Comparison of ENCODE assay signal across 9 cellular contexts in genomic region chr4:48016141-48017107, GRCh38. TPM values are rescaled to one million over a fixed set of nuclear protein-coding genes. Genes with fewer than 3 reads are reported as not detected.
DNase-seq lines count a peak whose midpoint lies in the region; ATAC-seq and TF ChIP-seq lines count a peak whose summit lies in the region.
"Had no signal": no experiment of that assay in that cellular context is flagged by ENCODE, and none has a peak within 500 bp of the region (broad histone marks: within the 10 kb centered on the region; RNA-seq: fewer than 3 reads in every experiment).

Gene CNGA1, minus strand, starts transcription at chr4:48016681. Its CDS starts 63,992 bp downstream, at chr4:47952689.
Gene NIPAL1, plus strand, starts transcription at chr4:48016772. Its CDS starts 68 bp downstream, at chr4:48016840.

- peak within 1 kb of the TSS; percentile 69 for H3K4me3 ChIP-seq in HL-60 (replicated peaks; ENCODE audit: insufficient read depth, low read length)
- peak within 1 kb of the TSS; percentile 35 for H3K4me3 ChIP-seq in mucosa of descending colon

- ATAC-seq in GM21360 (IDR thresholded peaks at IDR 0.05; ENCODE audit: unreplicated experiment) (peak; percentile 88), mucosa of descending colon (peak; percentile 95)

- TF ChIP-seq CTCF in HL-60 (IDR thresholded peaks at IDR 0.05; ENCODE audit: insufficient read depth, low read length) = no peak
- no peak for TF ChIP-seq CTCF in mucosa of descending colon (IDR thresholded peaks at IDR 0.05)

- H3K4me1 ChIP-seq in mucosa of descending colon (ENCODE audit: low read depth) = peaks cover 28% of the 10 kb centered on the region

- peak; percentile 96 for DNase-seq in COLO668 (lab: John Stamatoyannopoulos, UW; ENCODE audit: unreplicated experiment)
- peak; percentile 13 to 44 for DNase-seq in HL-60 (ENCODE audit: low read depth in 1 of 2, low spot score in 1 of 2)
- peak; percentile 43 for DNase-seq in NOMO-1 treated with DMSO at 0.1 percent for 48 hours (lab: John Stamatoyannopoulos, UW; ENCODE audit: unreplicated experiment)
- DNase-seq in activated CD8-positive, alpha-beta memory T cell treated with anti-CD3 and anti-CD28 coated beads, Interleukin-2, amount 50 U/mL, for 4 hours = peak; percentile 74
- peak; percentile 62 for DNase-seq in epithelial cell of prostate (ENCODE audit: low read depth, low spot score)
- DNase-seq in mucosa of descending colon = peak; percentile 92 to 95 (median 93)
- peak; percentile 70 for DNase-seq in stimulated activated CD8-positive, alpha-beta memory T cell treated with anti-CD3 and anti-CD28 coated beads, Interleukin-4, amount 100 ng/mL, for 24 hours (ENCODE audit: low read depth)

- intact Hi-C loops in mucosa of descending colon (cut with DNase I, micrococcal nuclease) = no loop called here

- no peaks in the 10 kb centered on the region for H3K36me3 ChIP-seq in mucosa of descending colon (ENCODE audit: low read depth)

- H3K27ac ChIP-seq in HL-60 (replicated peaks) (no peak within 1 kb of the TSS), epithelial cell of prostate (peak within 1 kb of the TSS; percentile 94)

- peaks cover 7% of the 10 kb centered on the region for H3K27me3 ChIP-seq in HL-60 (ENCODE audit: insufficient read depth, poor library complexity, severe bottlenecking)

- no peaks in the 10 kb centered on the region for H3K9me3 ChIP-seq in mucosa of descending colon

RNA-seq across cellular contexts. Expression of gene CNGA1, which starts in this region (rescaled TPM):
- total RNA-seq in mucosa of descending colon = 10 to 100 TPM in 1 of 3 donors, 1 to 10 TPM in 2; 2.2 to 17.8 (median 5.4) TPM
- total RNA-seq: dermis microvascular lymphatic vessel endothelial cell had no signal

RNA-seq across cellular contexts. Expression of gene NIPAL1, which starts in this region (rescaled TPM):
- total RNA-seq in mucosa of descending colon = 10 to 100 TPM; 24.1 to 67.7 (median 51.0) TPM

Comparison
In these comparisons a context has a peak if more than half of its experiments do, and no peak if none do; other contexts are left out.
1. DNase-seq: peak in every context shown above with its lines; median percentile 96 in COLO668; 93 in mucosa of descending colon; 74 in activated CD8-positive, alpha-beta memory T cell treated with anti-CD3 and anti-CD28 coated beads, Interleukin-2, amount 50 U/mL, for 4 hours; 70 in stimulated activated CD8-positive, alpha-beta memory T cell treated with anti-CD3 and anti-CD28 coated beads, Interleukin-4, amount 100 ng/mL, for 24 hours; 62 in epithelial cell of prostate; 43 in NOMO-1 treated with DMSO at 0.1 percent for 48 hours; 28 in HL-60.